Comparison of ENCODE assay signal across 7 cellular contexts in genomic region chr10:61000769-61001730, GRCh38. TPM values are rescaled to one million over a fixed set of nuclear protein-coding genes. Genes with fewer than 3 reads are reported as not detected.
DNase-seq lines count a peak whose midpoint lies in the region; ATAC-seq and TF ChIP-seq lines count a peak whose summit lies in the region.

No MANE protein-coding gene starts in this region.

- H3K79me2 ChIP-seq in GM23248 (ENCODE audit: insufficient read depth), result no peaks in the 10 kb centered on the region

- H3K4me2 ChIP-seq in GM23248 (ENCODE audit: unreplicated experiment), result peak overlapping the region; percentile 19

- H3K36me3 ChIP-seq in GM23248 (ENCODE audit: low read depth) (no peaks in the 10 kb centered on the region), endocrine pancreas (ENCODE audit: control insufficient read depth, insufficient read depth, low read length) (no peaks in the 10 kb centered on the region), mesodermal cell (ENCODE audit: control insufficient read depth, insufficient read depth, low read length) (no peaks in the 10 kb centered on the region), upper lobe of right lung (no peaks in the 10 kb centered on the region)

- intact Hi-C loops in upper lobe of right lung (cut with DNase I), result no loop called here

- H3K27ac ChIP-seq in GM23248 (no peak overlapping the region), mesodermal cell (ENCODE audit: low read depth, low read length, severe bottlenecking) (no peak overlapping the region), upper lobe of right lung (no peak overlapping the region)

- ATAC-seq in upper lobe of right lung, result peak; percentile 78
- ATAC-seq in HG03521 (IDR thresholded peaks at IDR 0.05; ENCODE audit: unreplicated experiment), result no peak

- H3K4me3 ChIP-seq in GM23248, result peak overlapping the region; percentile 55
- H3K4me3 ChIP-seq in endocrine pancreas (ENCODE audit: control insufficient read depth, insufficient read depth, low read length), result peak overlapping the region; percentile 76
- peak overlapping the region; percentile 48 for H3K4me3 ChIP-seq in mesodermal cell (ENCODE audit: extremely low read depth, insufficient read depth, low read length, poor library complexity, severe bottlenecking)
- H3K4me3 ChIP-seq in upper lobe of right lung, result peak overlapping the region; percentile 35

- H3K27me3 ChIP-seq in GM23248 (replicated peaks; ENCODE audit: insufficient read depth) (peaks cover 5% of the 10 kb centered on the region), endocrine pancreas (ENCODE audit: control insufficient read depth, insufficient read depth, low read length) (no peaks in the 10 kb centered on the region), upper lobe of right lung (peaks cover 22% of the 10 kb centered on the region)

- peak; percentile 28 for DNase-seq in GM23248
- DNase-seq in NCI-H82 (lab: John Stamatoyannopoulos, UW), result peak; percentile 81
- DNase-seq in upper lobe of right lung, result peak; percentile 65
- no peak for DNase-seq in activated effector memory CD4-positive, alpha-beta T cell treated with Interleukin-2 at 50 U/mL for 16 hours

- H3K9me2 ChIP-seq in GM23248 (ENCODE audit: insufficient read depth), result no peaks in the 10 kb centered on the region

- H3K9me3 ChIP-seq in GM23248 (ENCODE audit: low read depth), result no peaks in the 10 kb centered on the region
- no peaks in the 10 kb centered on the region for H3K9me3 ChIP-seq in endocrine pancreas (ENCODE audit: control insufficient read depth, low read length)
- H3K9me3 ChIP-seq in mesodermal cell (ENCODE audit: control insufficient read depth, low read length), result no peaks in the 10 kb centered on the region
- no peaks in the 10 kb centered on the region for H3K9me3 ChIP-seq in upper lobe of right lung

- H3K4me1 ChIP-seq in GM23248 (ENCODE audit: insufficient read depth), result no peaks in the 10 kb centered on the region
- H3K4me1 ChIP-seq in endocrine pancreas (ENCODE audit: control insufficient read depth, insufficient read depth, low read length), result peaks cover 6% of the 10 kb centered on the region
- no peaks in the 10 kb centered on the region for H3K4me1 ChIP-seq in mesodermal cell (ENCODE audit: control insufficient read depth, insufficient read depth, low read length, poor library complexity, severe bottlenecking)
- no peaks in the 10 kb centered on the region for H3K4me1 ChIP-seq in upper lobe of right lung

- no peaks in the 10 kb centered on the region for H4K20me1 ChIP-seq in GM23248 (ENCODE audit: insufficient read depth)

- H3F3A ChIP-seq in GM23248 (ENCODE audit: insufficient read depth), result no peaks in the 10 kb centered on the region

- peak overlapping the region; percentile 59 for H2AFZ ChIP-seq in GM23248

- 24 to 73% methylated on average over 18 to 58 of the region's 78 CpGs for WGBS in GM23248 (ENCODE audit: low coverage in 1 of 2, low lambda C conversion rate in 2 of 2, missing lambda C conversion rate in 2 of 2), 2 experiments
- 3 to 4% methylated on average over 40 to 46 of the region's 78 CpGs for WGBS in mesodermal cell (ENCODE audit: insufficient coverage in 2 of 2), 2 experiments

- in situ Hi-C loops in GM23248 (cut with MboI), result no loop called here

- H3K9ac ChIP-seq in GM23248 (no peak overlapping the region), endocrine pancreas (ENCODE audit: control insufficient read depth, insufficient read depth, low read length) (peak overlapping the region; percentile 65)

- TF ChIP-seq CTCF in upper lobe of right lung (IDR thresholded peaks at IDR 0.05), result no peak

RNA-seq across cellular contexts. Expression of gene RHOBTB1, which starts 57.1 kb away (rescaled TPM):
- total RNA-seq in GM23248 (2014; rRNA removed; shearing (Covaris generic)), result 14.6 and 16.2 TPM in 2 replicates
- 9.6 and 11.1 TPM in 2 replicates for polyA plus RNA-seq in GM23248 (2016; fragmentation: Nextera tagmentation; extraction: Ambion mirVana)
- 44.2 TPM for polyA plus RNA-seq in mesodermal cell (2013, experiment 1 of 2)
- 45.3 TPM for polyA plus RNA-seq in mesodermal cell (2013, experiment 2 of 2)
- 14.5 TPM for total RNA-seq in upper lobe of right lung
